In genomic region chr11:3838504-3838903, GRCh38 we compare ENCODE assay signal across 8 cellular contexts. TPM values are rescaled to one million over a fixed set of nuclear protein-coding genes. Genes with fewer than 3 reads are reported as not detected.
DNase-seq lines count a peak whose midpoint lies in the region; ATAC-seq and TF ChIP-seq lines count a peak whose summit lies in the region.

No MANE protein-coding gene starts in this region.

- H3K27ac Mint-ChIP-seq in stimulated activated naive CD8-positive, alpha-beta T cell treated with anti-CD3 and anti-CD28 coated beads, Interleukin-15, Interleukin-2, amounts not matched to agents 100 ng/mL and 50 ng/mL, for 24 hours = peak overlapping the region; percentile 88
- peak overlapping the region; percentile 92 for H3K27ac Mint-ChIP-seq in activated CD8-positive, alpha-beta T cell treated with anti-CD3 and anti-CD28 coated beads for 36 hours
- H3K27ac Mint-ChIP-seq in mesothelial cell of epicardium = no peak overlapping the region

- POLR2A ChIA-PET in activated CD8-positive, alpha-beta T cell treated with anti-CD3 and anti-CD28 coated beads for 36 hours (lab: Charles Lee) = interaction anchor here (0.6 to 14.6 kb wide), 7 partner anchors 10 to 255 kb away, joined by 3 to 216 read pairs (median 4); partner anchors contain the start of genes PGAP2 and STIM1

- CTCF ChIA-PET in activated CD8-positive, alpha-beta T cell treated with anti-CD3 and anti-CD28 coated beads for 36 hours (lab: Charles Lee) = interaction anchor here (1.0 to 26.5 kb wide), 5 partner anchors 13 to 234 kb away, joined by 3 to 775 read pairs (median 4); partner anchors contain the start of gene STIM1

- no peak for DNase-seq in stimulated activated naive CD8-positive, alpha-beta T cell treated with anti-CD3 and anti-CD28 coated beads, Interleukin-15, Interleukin-2, amounts not matched to agents 100 U/mL and 50 U/mL, for 24 hours
- no peak for DNase-seq in activated CD8-positive, alpha-beta T cell treated with anti-CD3 and anti-CD28 coated beads for 36 hours
- DNase-seq in mesothelial cell of epicardium (ENCODE audit: low spot score in 2 of 2, unreplicated experiment in 2 of 2) (no peak), NCI-H748 (lab: John Stamatoyannopoulos, UW; ENCODE audit: unreplicated experiment) (no peak), GOT3 (lab: John Stamatoyannopoulos, UW) (no peak), NCI-H526 (lab: John Stamatoyannopoulos, UW) (no peak)

- intact Hi-C loops in activated CD8-positive, alpha-beta T cell treated with anti-CD3 and anti-CD28 coated beads for 36 hours (cut with micrococcal nuclease) = loop anchor here (5.0 kb wide), 1 partner anchor 41 kb away; the partner anchor contains the start of gene NUP98

- no peak for ATAC-seq in stimulated activated naive CD8-positive, alpha-beta T cell treated with anti-CD3 and anti-CD28 coated beads, Interleukin-15, Interleukin-2, amounts not matched to agents 100 U/mL and 50 U/mL, for 24 hours
- no peak for ATAC-seq in activated CD8-positive, alpha-beta T cell treated with anti-CD3 and anti-CD28 coated beads for 36 hours
- no peak for ATAC-seq in HG03378 (IDR thresholded peaks at IDR 0.05; ENCODE audit: unreplicated experiment)

- H3K27me3 Mint-ChIP-seq in stimulated activated naive CD8-positive, alpha-beta T cell treated with anti-CD3 and anti-CD28 coated beads, Interleukin-15, Interleukin-2, amounts not matched to agents 100 ng/mL and 50 ng/mL, for 24 hours = no peaks in the 10 kb centered on the region
- no peaks in the 10 kb centered on the region for H3K27me3 Mint-ChIP-seq in activated CD8-positive, alpha-beta T cell treated with anti-CD3 and anti-CD28 coated beads for 36 hours
- no peaks in the 10 kb centered on the region for H3K27me3 Mint-ChIP-seq in mesothelial cell of epicardium (ENCODE audit: low read depth)

- H3K36me3 Mint-ChIP-seq in stimulated activated naive CD8-positive, alpha-beta T cell treated with anti-CD3 and anti-CD28 coated beads, Interleukin-15, Interleukin-2, amounts not matched to agents 100 ng/mL and 50 ng/mL, for 24 hours (ENCODE audit: low read depth) = peaks cover 58% of the 10 kb centered on the region
- H3K36me3 Mint-ChIP-seq in activated CD8-positive, alpha-beta T cell treated with anti-CD3 and anti-CD28 coated beads for 36 hours (ENCODE audit: low read depth) = peaks cover 52% of the 10 kb centered on the region
- H3K36me3 Mint-ChIP-seq in mesothelial cell of epicardium = no peaks in the 10 kb centered on the region

- TF ChIP-seq CTCF in activated CD8-positive, alpha-beta T cell treated with anti-CD3 and anti-CD28 coated beads for 36 hours (IDR thresholded peaks at IDR 0.05) = no peak
- no peak for TF ChIP-seq CTCF in mesothelial cell of epicardium (IDR thresholded peaks at IDR 0.05; ENCODE audit: unreplicated experiment)

- peak overlapping the region; percentile 89 for H3K4me3 Mint-ChIP-seq in stimulated activated naive CD8-positive, alpha-beta T cell treated with anti-CD3 and anti-CD28 coated beads, Interleukin-15, Interleukin-2, amounts not matched to agents 100 ng/mL and 50 ng/mL, for 24 hours
- H3K4me3 Mint-ChIP-seq in activated CD8-positive, alpha-beta T cell treated with anti-CD3 and anti-CD28 coated beads for 36 hours = peak overlapping the region; percentile 87
- peak overlapping the region; percentile 36 for H3K4me3 Mint-ChIP-seq in mesothelial cell of epicardium

- H3K4me1 Mint-ChIP-seq in stimulated activated naive CD8-positive, alpha-beta T cell treated with anti-CD3 and anti-CD28 coated beads, Interleukin-15, Interleukin-2, amounts not matched to agents 100 ng/mL and 50 ng/mL, for 24 hours (ENCODE audit: low read depth) = peaks cover 73% of the 10 kb centered on the region
- peaks cover 56% of the 10 kb centered on the region for H3K4me1 Mint-ChIP-seq in activated CD8-positive, alpha-beta T cell treated with anti-CD3 and anti-CD28 coated beads for 36 hours (ENCODE audit: low read depth)
- peaks cover 24% of the 10 kb centered on the region for H3K4me1 Mint-ChIP-seq in mesothelial cell of epicardium

- no peaks in the 10 kb centered on the region for H3K9me3 Mint-ChIP-seq in stimulated activated naive CD8-positive, alpha-beta T cell treated with anti-CD3 and anti-CD28 coated beads, Interleukin-15, Interleukin-2, amounts not matched to agents 100 ng/mL and 50 ng/mL, for 24 hours
- H3K9me3 Mint-ChIP-seq in activated CD8-positive, alpha-beta T cell treated with anti-CD3 and anti-CD28 coated beads for 36 hours = no peaks in the 10 kb centered on the region
- H3K9me3 Mint-ChIP-seq in mesothelial cell of epicardium = no peaks in the 10 kb centered on the region

RNA-seq across cellular contexts. Expression of gene RHOG, which starts 2.3 kb away (rescaled TPM):
- total RNA-seq in activated CD8-positive, alpha-beta T cell treated with anti-CD3 and anti-CD28 coated beads for 36 hours = 100 to 1,000 TPM; 176 to 188 TPM
- total RNA-seq in mesothelial cell of epicardium = 23.8 to 24.7 TPM (median 24.2 TPM) in 3 replicates

RNA-seq across cellular contexts. Expression of gene STIM1, which starts 17.0 kb away (rescaled TPM):
- total RNA-seq in activated CD8-positive, alpha-beta T cell treated with anti-CD3 and anti-CD28 coated beads for 36 hours = 10 to 100 TPM; 60.8 to 61.4 TPM
- total RNA-seq in mesothelial cell of epicardium = 41.2 to 43.9 TPM (median 43.7 TPM) in 3 replicates

RNA-seq across cellular contexts. Expression of gene PGAP2, which starts 30.1 kb away (rescaled TPM):
- 10 to 100 TPM; 33.1 to 36.7 TPM for total RNA-seq in activated CD8-positive, alpha-beta T cell treated with anti-CD3 and anti-CD28 coated beads for 36 hours
- 43.2 to 47.6 TPM (median 47.4 TPM) in 3 replicates for total RNA-seq in mesothelial cell of epicardium

RNA-seq across cellular contexts. Expression of gene NUP98, which starts 41.1 kb away (rescaled TPM):
- 10 to 100 TPM; 88.4 to 89.9 TPM for total RNA-seq in activated CD8-positive, alpha-beta T cell treated with anti-CD3 and anti-CD28 coated beads for 36 hours
- total RNA-seq in mesothelial cell of epicardium = 82.6 to 85.4 TPM (median 83.3 TPM) in 3 replicates

Comparison
In these comparisons a context has a peak if more than half of its experiments do, and no peak if none do; other contexts are left out.
1. H3K4me3 Mint-ChIP-seq: peak in every context shown above with its lines; median percentile 89 in stimulated activated naive CD8-positive, alpha-beta T cell treated with anti-CD3 and anti-CD28 coated beads, Interleukin-15, Interleukin-2, amounts not matched to agents 100 ng/mL and 50 ng/mL, for 24 hours; 87 in activated CD8-positive, alpha-beta T cell treated with anti-CD3 and anti-CD28 coated beads for 36 hours; 36 in mesothelial cell of epicardium.